Comparison of ENCODE assay signal across 1 cellular context in genomic region chr7:106871793-106872571, GRCh38.
A peak's percentile ranks its signal among the peaks of the same experiment; 100 is the strongest.
TF ChIP-seq lines count a peak whose summit lies in the region.

No MANE protein-coding gene starts in this region.

TF ChIP-seq in K562, 482 proteins besides CTCF, POLR2A, EP300 and RAD21 (continued from another document and continues in another):
- TF ChIP-seq, protein P1, sequence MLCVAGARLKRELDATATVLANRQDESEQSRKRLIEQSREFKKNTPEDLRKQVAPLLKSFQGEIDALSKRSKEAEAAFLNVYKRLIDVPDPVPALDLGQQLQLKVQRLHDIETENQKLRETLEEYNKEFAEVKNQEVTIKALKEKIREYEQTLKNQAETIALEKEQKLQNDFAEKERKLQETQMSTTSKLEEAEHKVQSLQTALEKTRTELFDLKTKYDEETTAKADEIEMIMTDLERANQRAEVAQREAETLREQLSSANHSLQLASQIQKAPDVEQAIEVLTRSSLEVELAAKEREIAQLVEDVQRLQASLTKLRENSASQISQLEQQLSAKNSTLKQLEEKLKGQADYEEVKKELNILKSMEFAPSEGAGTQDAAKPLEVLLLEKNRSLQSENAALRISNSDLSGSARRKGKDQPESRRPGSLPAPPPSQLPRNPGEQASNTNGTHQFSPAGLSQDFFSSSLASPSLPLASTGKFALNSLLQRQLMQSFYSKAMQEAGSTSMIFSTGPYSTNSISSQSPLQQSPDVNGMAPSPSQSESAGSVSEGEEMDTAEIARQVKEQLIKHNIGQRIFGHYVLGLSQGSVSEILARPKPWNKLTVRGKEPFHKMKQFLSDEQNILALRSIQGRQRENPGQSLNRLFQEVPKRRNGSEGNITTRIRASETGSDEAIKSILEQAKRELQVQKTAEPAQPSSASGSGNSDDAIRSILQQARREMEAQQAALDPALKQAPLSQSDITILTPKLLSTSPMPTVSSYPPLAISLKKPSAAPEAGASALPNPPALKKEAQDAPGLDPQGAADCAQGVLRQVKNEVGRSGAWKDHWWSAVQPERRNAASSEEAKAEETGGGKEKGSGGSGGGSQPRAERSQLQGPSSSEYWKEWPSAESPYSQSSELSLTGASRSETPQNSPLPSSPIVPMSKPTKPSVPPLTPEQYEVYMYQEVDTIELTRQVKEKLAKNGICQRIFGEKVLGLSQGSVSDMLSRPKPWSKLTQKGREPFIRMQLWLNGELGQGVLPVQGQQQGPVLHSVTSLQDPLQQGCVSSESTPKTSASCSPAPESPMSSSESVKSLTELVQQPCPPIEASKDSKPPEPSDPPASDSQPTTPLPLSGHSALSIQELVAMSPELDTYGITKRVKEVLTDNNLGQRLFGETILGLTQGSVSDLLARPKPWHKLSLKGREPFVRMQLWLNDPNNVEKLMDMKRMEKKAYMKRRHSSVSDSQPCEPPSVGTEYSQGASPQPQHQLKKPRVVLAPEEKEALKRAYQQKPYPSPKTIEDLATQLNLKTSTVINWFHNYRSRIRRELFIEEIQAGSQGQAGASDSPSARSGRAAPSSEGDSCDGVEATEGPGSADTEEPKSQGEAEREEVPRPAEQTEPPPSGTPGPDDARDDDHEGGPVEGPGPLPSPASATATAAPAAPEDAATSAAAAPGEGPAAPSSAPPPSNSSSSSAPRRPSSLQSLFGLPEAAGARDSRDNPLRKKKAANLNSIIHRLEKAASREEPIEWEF (CRISPR knock-in tag; IDR thresholded peaks at IDR 0.05) = peak; percentile 42; the same call in 1 of the 2 replicates
- TF ChIP-seq ZNF699 (CRISPR knock-in tag; IDR thresholded peaks at IDR 0.05; ENCODE audit: insufficient replicate concordance) (peak; percentile 32), ZEB2 (IDR thresholded peaks at IDR 0.05) (peak; percentile 74), NCOR1 (IDR thresholded peaks at IDR 0.05) (peak; percentile 59), ZC3H11A (IDR thresholded peaks at IDR 0.05; ENCODE audit: low read depth, low read length) (no peak), ZBTB17 (CRISPR knock-in tag; IDR thresholded peaks at IDR 0.05) (peak; percentile 68; the same call in 1 of the 2 replicates), E2F6 (IDR thresholded peaks at IDR 0.05; ENCODE audit: borderline replicate concordance in 1 of 2, extremely low read depth in 1 of 2, insufficient read depth in 1 of 2, insufficient read length in 1 of 2, low read depth in 1 of 2, low read length in 1 of 2, poor library complexity in 1 of 2, severe bottlenecking in 1 of 2) (no peak), NR2C2 (CRISPR knock-in tag; IDR thresholded peaks at IDR 0.05) (no peak), NR2C2 (tag; IDR thresholded peaks at IDR 0.05) (peak; percentile 55), CEBPG (CRISPR knock-in tag; IDR thresholded peaks at IDR 0.05) (no peak), CEBPG (tag; conservative IDR thresholded peaks at IDR 0.05 in 1 of 2, IDR thresholded peaks at IDR 0.05 in 1 of 2) (peak; percentile 6 to 63; a peak in 2 of 4 replicates), ZNF184 (CRISPR knock-in tag; IDR thresholded peaks at IDR 0.05) (no peak), SIN3A (IDR thresholded peaks at IDR 0.05; ENCODE audit: borderline replicate concordance in 2 of 2, control insufficient read depth in 1 of 2, low read depth in 2 of 2, low read length in 2 of 2) (no peak), ZBTB11 (CRISPR knock-in tag; IDR thresholded peaks at IDR 0.05) (no peak), FOXJ3 (CRISPR knock-in tag; IDR thresholded peaks at IDR 0.05) (peak; percentile 55; the same call in 1 of the 2 replicates), ARID3A (IDR thresholded peaks at IDR 0.05; ENCODE audit: borderline replicate concordance, low read depth, low read length) (0 out of 2 replicates have a peak, but pooled peaks have one; percentile 27), BRCA1 (IDR thresholded peaks at IDR 0.05) (no peak), BRCA1 (CRISPR knock-in tag; IDR thresholded peaks at IDR 0.05) (no peak), ZNF23 (CRISPR knock-in tag; IDR thresholded peaks at IDR 0.05) (no peak), GABPA (tag; conservative IDR thresholded peaks at IDR 0.05; ENCODE audit: low read depth) (peak; percentile 31; the same call in 1 of the 2 replicates), PYGO2 (tag; IDR thresholded peaks at IDR 0.05) (peak; percentile 23; the same call in 1 of the 2 replicates), L3MBTL2 (IDR thresholded peaks at IDR 0.05) (no peak; the same call in 1 of the 2 replicates), CBX2 (IDR thresholded peaks at IDR 0.05; ENCODE audit: insufficient read depth, low read length, poor library complexity, severe bottlenecking) (no peak), HDAC1 (IDR thresholded peaks at IDR 0.05) (0 out of 4 replicates have a peak, but pooled peaks of 1 of the 2 experiments have one; percentile 16), MGA (IDR thresholded peaks at IDR 0.05) (peak; percentile 31; the same call in 1 of the 2 replicates)
- TF ChIP-seq, protein P2, sequence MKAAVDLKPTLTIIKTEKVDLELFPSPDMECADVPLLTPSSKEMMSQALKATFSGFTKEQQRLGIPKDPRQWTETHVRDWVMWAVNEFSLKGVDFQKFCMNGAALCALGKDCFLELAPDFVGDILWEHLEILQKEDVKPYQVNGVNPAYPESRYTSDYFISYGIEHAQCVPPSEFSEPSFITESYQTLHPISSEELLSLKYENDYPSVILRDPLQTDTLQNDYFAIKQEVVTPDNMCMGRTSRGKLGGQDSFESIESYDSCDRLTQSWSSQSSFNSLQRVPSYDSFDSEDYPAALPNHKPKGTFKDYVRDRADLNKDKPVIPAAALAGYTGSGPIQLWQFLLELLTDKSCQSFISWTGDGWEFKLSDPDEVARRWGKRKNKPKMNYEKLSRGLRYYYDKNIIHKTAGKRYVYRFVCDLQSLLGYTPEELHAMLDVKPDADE (conservative IDR thresholded peaks at IDR 0.05; ENCODE audit: control insufficient read depth, low read depth, low read length) = no peak
- TF ChIP-seq, protein P3, sequence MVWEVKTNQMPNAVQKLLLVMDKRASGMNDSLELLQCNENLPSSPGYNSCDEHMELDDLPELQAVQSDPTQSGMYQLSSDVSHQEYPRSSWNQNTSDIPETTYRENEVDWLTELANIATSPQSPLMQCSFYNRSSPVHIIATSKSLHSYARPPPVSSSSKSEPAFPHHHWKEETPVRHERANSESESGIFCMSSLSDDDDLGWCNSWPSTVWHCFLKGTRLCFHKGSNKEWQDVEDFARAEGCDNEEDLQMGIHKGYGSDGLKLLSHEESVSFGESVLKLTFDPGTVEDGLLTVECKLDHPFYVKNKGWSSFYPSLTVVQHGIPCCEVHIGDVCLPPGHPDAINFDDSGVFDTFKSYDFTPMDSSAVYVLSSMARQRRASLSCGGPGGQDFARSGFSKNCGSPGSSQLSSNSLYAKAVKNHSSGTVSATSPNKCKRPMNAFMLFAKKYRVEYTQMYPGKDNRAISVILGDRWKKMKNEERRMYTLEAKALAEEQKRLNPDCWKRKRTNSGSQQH (CRISPR knock-in tag; IDR thresholded peaks at IDR 0.05) = peak; percentile 20; the same call in 1 of the 2 replicates
